Comparison of ENCODE assay signal across 1 cellular context in genomic region chr17:50276588-50277356, GRCh38.
TF ChIP-seq lines count a peak whose summit lies in the region.

No MANE protein-coding gene starts in this region.

TF ChIP-seq in HCT116, 20 proteins besides CTCF, POLR2A, EP300 and RAD21:
- TF ChIP-seq ZBTB33 (IDR thresholded peaks at IDR 0.05; ENCODE audit: extremely low read depth, insufficient replicate concordance, low read length) = no peak
- TF ChIP-seq SIN3A (IDR thresholded peaks at IDR 0.05; ENCODE audit: low read depth) = no peak
- TF ChIP-seq ZFX (IDR thresholded peaks at IDR 0.05) = no peak
- TF ChIP-seq ZNF274 (IDR thresholded peaks at IDR 0.05; ENCODE audit: low read depth, low read length) = no peak
- no peak for TF ChIP-seq JUND (IDR thresholded peaks at IDR 0.05)
- no peak for TF ChIP-seq CEBPB (IDR thresholded peaks at IDR 0.05; ENCODE audit: low read depth)
- TF ChIP-seq ELF1 (IDR thresholded peaks at IDR 0.05; ENCODE audit: borderline replicate concordance, low read depth) = no peak
- no peak for TF ChIP-seq EZH2phosphoT487 (IDR thresholded peaks at IDR 0.05; ENCODE audit: borderline replicate concordance)
- no peak for TF ChIP-seq REST (IDR thresholded peaks at IDR 0.05; ENCODE audit: low read depth)
- TF ChIP-seq FOSL1 (IDR thresholded peaks at IDR 0.05; ENCODE audit: low read depth) = no peak
- TF ChIP-seq MAX (IDR thresholded peaks at IDR 0.05) = no peak
- no peak for TF ChIP-seq YY1 (IDR thresholded peaks at IDR 0.05; ENCODE audit: extremely low read depth, insufficient replicate concordance, low read depth, low read length)
- no peak for TF ChIP-seq EGR1 (IDR thresholded peaks at IDR 0.05; ENCODE audit: low read depth)
- no peak for TF ChIP-seq ATF3 (IDR thresholded peaks at IDR 0.05)
- no peak for TF ChIP-seq CBX3 (IDR thresholded peaks at IDR 0.05; ENCODE audit: low read depth)
- no peak for TF ChIP-seq POLR2AphosphoS5 (IDR thresholded peaks at IDR 0.05; ENCODE audit: low read depth, low read length)
